In the genomic region with DNA sequence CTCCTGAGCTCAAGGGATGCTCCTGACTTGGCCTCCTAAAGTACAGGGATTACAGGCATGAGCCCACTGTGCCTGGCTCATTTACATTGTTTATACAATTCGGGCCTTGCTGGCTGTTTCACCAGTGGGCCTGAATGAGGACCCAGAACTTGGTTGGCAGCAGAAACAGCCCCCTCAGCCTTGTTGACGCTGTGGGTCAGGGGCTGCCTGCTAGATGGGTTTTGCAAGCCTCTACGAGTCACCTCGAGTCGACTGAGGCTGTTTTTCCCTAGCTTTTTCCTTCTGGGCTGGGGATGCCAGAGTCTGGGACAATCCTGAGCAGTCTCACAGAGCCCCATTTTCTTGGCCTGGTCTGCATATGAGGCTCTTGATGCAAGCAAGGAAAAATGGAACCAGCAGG, we compare ENCODE assay signal across 2 cellular contexts.
TF ChIP-seq lines count a peak whose summit lies in the region.

No MANE protein-coding gene starts in this region.

TF ChIP-seq in IMR-90, 13 proteins besides CTCF, POLR2A, EP300 and RAD21:
- TF ChIP-seq MAFK (IDR thresholded peaks at IDR 0.05; ENCODE audit: low read depth, low read length) (no peak), CEBPB (IDR thresholded peaks at IDR 0.05; ENCODE audit: low read depth, low read length) (0 out of 2 replicates have a peak, but pooled peaks have one; percentile 40)

TF ChIP-seq in H1, 55 proteins besides CTCF, POLR2A, EP300 and RAD21:
- TF ChIP-seq, protein P1, sequence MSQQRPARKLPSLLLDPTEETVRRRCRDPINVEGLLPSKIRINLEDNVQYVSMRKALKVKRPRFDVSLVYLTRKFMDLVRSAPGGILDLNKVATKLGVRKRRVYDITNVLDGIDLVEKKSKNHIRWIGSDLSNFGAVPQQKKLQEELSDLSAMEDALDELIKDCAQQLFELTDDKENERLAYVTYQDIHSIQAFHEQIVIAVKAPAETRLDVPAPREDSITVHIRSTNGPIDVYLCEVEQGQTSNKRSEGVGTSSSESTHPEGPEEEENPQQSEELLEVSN (IDR thresholded peaks at IDR 0.05), result no peak
- TF ChIP-seq POU5F1 (IDR thresholded peaks at IDR 0.05; ENCODE audit: low read depth, low read length), result no peak
- TF ChIP-seq RXRA (IDR thresholded peaks at IDR 0.05; ENCODE audit: insufficient read depth, low read depth, low read length), result no peak
- no peak for TF ChIP-seq SP1 (IDR thresholded peaks at IDR 0.05; ENCODE audit: low read depth, low read length)
- no peak for TF ChIP-seq KDM5A (IDR thresholded peaks at IDR 0.05; ENCODE audit: low read length)
- TF ChIP-seq, protein P2, sequence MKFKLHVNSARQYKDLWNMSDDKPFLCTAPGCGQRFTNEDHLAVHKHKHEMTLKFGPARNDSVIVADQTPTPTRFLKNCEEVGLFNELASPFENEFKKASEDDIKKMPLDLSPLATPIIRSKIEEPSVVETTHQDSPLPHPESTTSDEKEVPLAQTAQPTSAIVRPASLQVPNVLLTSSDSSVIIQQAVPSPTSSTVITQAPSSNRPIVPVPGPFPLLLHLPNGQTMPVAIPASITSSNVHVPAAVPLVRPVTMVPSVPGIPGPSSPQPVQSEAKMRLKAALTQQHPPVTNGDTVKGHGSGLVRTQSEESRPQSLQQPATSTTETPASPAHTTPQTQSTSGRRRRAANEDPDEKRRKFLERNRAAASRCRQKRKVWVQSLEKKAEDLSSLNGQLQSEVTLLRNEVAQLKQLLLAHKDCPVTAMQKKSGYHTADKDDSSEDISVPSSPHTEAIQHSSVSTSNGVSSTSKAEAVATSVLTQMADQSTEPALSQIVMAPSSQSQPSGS (IDR thresholded peaks at IDR 0.05; ENCODE audit: low read length), result no peak
- TF ChIP-seq RFX5 (IDR thresholded peaks at IDR 0.05; ENCODE audit: borderline replicate concordance, low read depth, low read length), result no peak
- TF ChIP-seq BRCA1 (IDR thresholded peaks at IDR 0.05; ENCODE audit: low read depth, low read length), result no peak
- no peak for TF ChIP-seq SIX5 (IDR thresholded peaks at IDR 0.05; ENCODE audit: low read depth, low read length)
- TF ChIP-seq KDM1A (IDR thresholded peaks at IDR 0.05; ENCODE audit: borderline replicate concordance, low read length), result no peak
- TF ChIP-seq, protein P3, sequence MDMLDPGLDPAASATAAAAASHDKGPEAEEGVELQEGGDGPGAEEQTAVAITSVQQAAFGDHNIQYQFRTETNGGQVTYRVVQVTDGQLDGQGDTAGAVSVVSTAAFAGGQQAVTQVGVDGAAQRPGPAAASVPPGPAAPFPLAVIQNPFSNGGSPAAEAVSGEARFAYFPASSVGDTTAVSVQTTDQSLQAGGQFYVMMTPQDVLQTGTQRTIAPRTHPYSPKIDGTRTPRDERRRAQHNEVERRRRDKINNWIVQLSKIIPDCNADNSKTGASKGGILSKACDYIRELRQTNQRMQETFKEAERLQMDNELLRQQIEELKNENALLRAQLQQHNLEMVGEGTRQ (IDR thresholded peaks at IDR 0.05; ENCODE audit: low read length), result no peak
- no peak for TF ChIP-seq TEAD4 (IDR thresholded peaks at IDR 0.05; ENCODE audit: low read depth, low read length)
- TF ChIP-seq JUN (IDR thresholded peaks at IDR 0.05; ENCODE audit: low read depth, low read length), result no peak
- no peak for TF ChIP-seq SRF (IDR thresholded peaks at IDR 0.05; ENCODE audit: low read depth, low read length)
- TF ChIP-seq CEBPB (IDR thresholded peaks at IDR 0.05; ENCODE audit: low read depth, low read length), result no peak
TF ChIP-seq in H1: peak in this region for 0.
